In the genomic region with DNA sequence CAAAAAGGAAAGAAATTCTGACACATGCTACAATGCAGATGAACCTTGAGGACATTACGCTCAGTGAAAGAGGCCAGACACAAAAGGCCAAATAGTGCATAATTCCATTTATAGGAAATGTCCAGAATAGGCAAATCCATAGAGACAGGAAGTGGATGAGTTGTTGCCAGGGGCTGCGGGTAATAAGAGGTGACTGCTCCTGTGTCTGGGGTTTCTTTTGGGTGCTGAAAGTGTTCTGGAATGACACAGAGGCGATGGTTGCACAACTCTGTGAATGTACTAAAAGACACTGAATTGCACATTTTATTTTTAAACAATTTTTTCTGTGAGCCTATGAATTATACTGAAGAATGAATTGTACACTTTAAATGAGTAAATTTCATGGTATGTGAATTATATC, we compare ENCODE assay signal across 12 cellular contexts. TPM values are rescaled to one million over a fixed set of nuclear protein-coding genes. Genes with fewer than 3 reads are reported as not detected.
A peak's percentile ranks its signal among the peaks of the same experiment; 100 is the strongest.
DNase-seq lines count a peak whose midpoint lies in the region; ATAC-seq and TF ChIP-seq lines count a peak whose summit lies in the region.
"Had no signal": no experiment of that assay in that cellular context is flagged by ENCODE, and none has a peak within 500 bp of the region (broad histone marks: within the 10 kb centered on the region; RNA-seq: fewer than 3 reads in every experiment).

No MANE protein-coding gene starts in this region.

- no peaks in the 10 kb centered on the region for H3K27me3 ChIP-seq in skeletal muscle satellite cell (ENCODE audit: control insufficient read depth, insufficient read depth, low read length)
- no peaks in the 10 kb centered on the region for H3K27me3 ChIP-seq in CD4-positive, alpha-beta T cell (ENCODE audit: control insufficient read depth, insufficient read depth, low read length)

- no peaks in the 10 kb centered on the region for H3K9me3 Mint-ChIP-seq in CD4-positive, alpha-beta T cell
- H3K9me3 Mint-ChIP-seq: stimulated activated effector memory CD8-positive, alpha-beta T cell treated with anti-CD3 and anti-CD28 coated beads, Interleukin-12 subunit alpha, Interleukin-12 subunit beta, amount 100 ng/mL, for 72 hours had no signal

- TF ChIP-seq CTCF in RWPE1 (conservative IDR thresholded peaks at IDR 0.05; ENCODE audit: low read depth) = no peak
- no peak for TF ChIP-seq CTCF in fibroblast of mammary gland (conservative IDR thresholded peaks at IDR 0.05; ENCODE audit: control insufficient read depth, insufficient read depth, low read depth, low read length)
- TF ChIP-seq CTCF in CD4-positive, alpha-beta T cell (IDR thresholded peaks at IDR 0.05) = no peak

- POLR2A ChIA-PET in RWPE1 (lab: Yijun Ruan, JAX; ENCODE audit: low non-redundant PET) = no interaction called here
- POLR2A ChIA-PET in CD4-positive, alpha-beta T cell (lab: Charles Lee) = no interaction called here

- CTCF ChIA-PET in RWPE1 (lab: Yijun Ruan, JAX) = no interaction called here
- CTCF ChIA-PET in CD4-positive, alpha-beta T cell (lab: Charles Lee) = no interaction called here

- H3K36me3 ChIP-seq in skeletal muscle satellite cell (ENCODE audit: insufficient read depth, low read length) = peaks cover 4% of the 10 kb centered on the region

- peak overlapping the region; percentile 83 for H3K27ac ChIP-seq in RWPE1
- no peak overlapping the region for H3K27ac ChIP-seq in CD4-positive, alpha-beta T cell (ENCODE audit: low read depth, low read length)

- intact Hi-C loops in CD4-positive, alpha-beta T cell (cut with DNase I, micrococcal nuclease) = no loop called here

- ATAC-seq in GM21390 (IDR thresholded peaks at IDR 0.05; ENCODE audit: unreplicated experiment) = no peak
- ATAC-seq in HG03280 (IDR thresholded peaks at IDR 0.05; ENCODE audit: unreplicated experiment) = no peak
- ATAC-seq in CD4-positive, alpha-beta T cell (ENCODE audit: poor library complexity) = no peak
- ATAC-seq: HCT116; stimulated activated effector memory CD8-positive, alpha-beta T cell treated with anti-CD3 and anti-CD28 coated beads, Interleukin-12 subunit alpha, Interleukin-12 subunit beta, amount 100 ng/mL, for 72 hours had no signal

- H3K4me3 Mint-ChIP-seq in CD4-positive, alpha-beta T cell = no peak overlapping the region
- H3K4me3 Mint-ChIP-seq: stimulated activated effector memory CD8-positive, alpha-beta T cell treated with anti-CD3 and anti-CD28 coated beads, Interleukin-12 subunit alpha, Interleukin-12 subunit beta, amount 100 ng/mL, for 72 hours had no signal

- peak overlapping the region; percentile 31 for H3K9ac ChIP-seq in skeletal muscle satellite cell (ENCODE audit: low read depth, low read length)

- H3K4me1 Mint-ChIP-seq in CD4-positive, alpha-beta T cell (ENCODE audit: low read depth) = peaks cover 34% of the 10 kb centered on the region

- DNase-seq in HCEC 1CT = peak; percentile 76
- no peak for DNase-seq in RWPE1 (ENCODE audit: low spot score)
- peak; percentile 77 for DNase-seq in fibroblast of mammary gland (ENCODE audit: low read depth)
- DNase-seq in CD4-positive, alpha-beta T cell = no peak
- DNase-seq: central memory CD4-positive, alpha-beta T cell; Kasumi-1; NCI-H2171 treated with DMSO at 0.1 percent for 48 hours had no signal

- H3K4me1 ChIP-seq in skeletal muscle satellite cell (ENCODE audit: control insufficient read depth, insufficient read depth, low read length) = peaks cover 82% of the 10 kb centered on the region

- peak overlapping the region; percentile 36 for H3K4me2 ChIP-seq in skeletal muscle satellite cell (ENCODE audit: low read length)

- H3K4me3 ChIP-seq in fibroblast of mammary gland (ENCODE audit: control insufficient read depth, low read depth, low read length) (no peak overlapping the region), skeletal muscle satellite cell (ENCODE audit: low read length) (no peak overlapping the region)

- H3K27ac Mint-ChIP-seq in CD4-positive, alpha-beta T cell = no peak overlapping the region
- H3K27ac Mint-ChIP-seq: stimulated activated effector memory CD8-positive, alpha-beta T cell treated with anti-CD3 and anti-CD28 coated beads, Interleukin-12 subunit alpha, Interleukin-12 subunit beta, amount 100 ng/mL, for 72 hours had no signal

- peaks cover 60% of the 10 kb centered on the region for H3K36me3 Mint-ChIP-seq in CD4-positive, alpha-beta T cell (ENCODE audit: low read depth)

- H3K9me3 ChIP-seq in skeletal muscle satellite cell (replicated peaks; ENCODE audit: low read length) = no peaks in the 10 kb centered on the region
- no peaks in the 10 kb centered on the region for H3K9me3 ChIP-seq in CD4-positive, alpha-beta T cell (ENCODE audit: control insufficient read depth, low read length)

- no peaks in the 10 kb centered on the region for H3K27me3 Mint-ChIP-seq in CD4-positive, alpha-beta T cell

RNA-seq across cellular contexts. Expression of gene IRAK1, which starts 23.3 kb away (rescaled TPM):
- 60.3 and 68.2 TPM in 2 replicates for total RNA-seq in skeletal muscle satellite cell (2012; rRNA removed)
- total RNA-seq in CD4-positive, alpha-beta T cell = 10 to 100 TPM; 61.2 to 67.4 TPM

RNA-seq across cellular contexts. Expression of gene MECP2, which starts 54.5 kb away (rescaled TPM):
- total RNA-seq in skeletal muscle satellite cell (2012; rRNA removed) = 15.7 and 17.7 TPM in 2 replicates
- total RNA-seq in CD4-positive, alpha-beta T cell = 100 to 1,000 TPM; 120 to 133 TPM

Comparison
In these comparisons a context has a peak if more than half of its experiments do, and no peak if none do; other contexts are left out.
1. DNase-seq: peak in HCEC 1CT (single experiment) and fibroblast of mammary gland (single experiment); none in RWPE1 (single experiment) and CD4-positive, alpha-beta T cell (0 of 10).